ENCODE assay signal across 1 cellular context in the genomic region with DNA sequence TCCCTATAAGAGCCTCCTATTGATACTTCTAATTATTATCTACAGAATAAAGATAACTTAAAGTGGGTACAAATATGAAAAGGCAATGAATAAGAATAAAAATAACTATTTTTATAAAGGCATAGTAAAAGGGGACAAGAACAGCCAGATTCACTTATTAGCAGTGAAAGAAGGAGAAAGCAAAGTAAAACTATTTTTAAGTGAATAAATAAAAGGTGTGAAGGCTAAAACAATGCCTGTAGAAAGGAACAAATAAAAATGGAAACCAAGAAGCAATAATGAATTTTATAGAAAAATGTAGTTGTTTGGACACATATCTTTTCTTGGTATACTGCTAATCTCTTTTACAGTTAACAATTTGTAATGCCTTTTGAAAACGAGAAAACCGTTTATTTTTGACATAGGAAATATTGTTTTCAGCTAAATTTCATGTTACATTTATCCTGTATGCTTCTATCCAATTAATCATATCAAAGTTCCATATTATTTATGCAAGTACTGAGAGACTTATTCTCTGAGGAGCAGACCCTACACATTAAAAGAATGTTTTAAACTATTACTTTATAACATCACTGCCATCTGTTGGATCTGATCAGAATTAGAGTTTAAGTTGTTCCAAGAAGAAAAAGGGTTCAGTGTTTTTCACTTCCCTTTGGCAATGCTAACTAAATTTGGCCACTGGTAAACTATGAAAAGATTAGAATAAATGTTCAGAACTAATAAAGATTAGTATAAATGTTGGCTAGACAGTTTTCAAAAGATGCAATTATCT.
TF ChIP-seq lines count a peak whose summit lies in the region.

No MANE protein-coding gene starts in this region.

TF ChIP-seq in HCT116, 20 proteins besides CTCF, POLR2A, EP300 and RAD21 (continued from another document):
- no peak for TF ChIP-seq ZFX (IDR thresholded peaks at IDR 0.05)
- TF ChIP-seq ELF1 (IDR thresholded peaks at IDR 0.05; ENCODE audit: borderline replicate concordance, low read depth): no peak
- no peak for TF ChIP-seq CEBPB (IDR thresholded peaks at IDR 0.05; ENCODE audit: low read depth)
- TF ChIP-seq POLR2AphosphoS5 (IDR thresholded peaks at IDR 0.05; ENCODE audit: low read depth, low read length): no peak
- TF ChIP-seq, protein P1, sequence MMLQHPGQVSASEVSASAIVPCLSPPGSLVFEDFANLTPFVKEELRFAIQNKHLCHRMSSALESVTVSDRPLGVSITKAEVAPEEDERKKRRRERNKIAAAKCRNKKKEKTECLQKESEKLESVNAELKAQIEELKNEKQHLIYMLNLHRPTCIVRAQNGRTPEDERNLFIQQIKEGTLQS (IDR thresholded peaks at IDR 0.05): no peak
- TF ChIP-seq EGR1 (IDR thresholded peaks at IDR 0.05; ENCODE audit: low read depth): no peak
